Comparison of ENCODE assay signal across 22 cellular contexts in the genomic region with DNA sequence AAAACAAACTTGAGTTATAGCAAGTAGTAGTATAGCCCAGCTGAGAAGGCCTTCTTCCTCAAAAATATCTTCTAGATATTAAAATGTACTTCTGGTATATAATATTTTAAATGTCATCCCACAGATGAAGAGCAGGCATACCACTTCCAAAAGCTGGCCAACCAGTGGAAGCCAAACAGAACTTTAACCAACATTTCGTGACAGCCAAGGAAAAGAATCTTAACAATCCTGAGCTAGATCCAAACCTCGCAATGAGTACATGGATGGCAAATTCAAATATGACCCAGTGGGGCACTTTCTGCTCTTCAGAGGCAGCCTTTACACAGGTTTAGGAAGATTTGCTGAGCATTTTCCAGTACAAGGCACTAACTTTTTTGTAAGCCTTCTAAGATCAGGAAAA.
"Had no signal": no experiment of that assay in that cellular context is flagged by ENCODE, and none has a peak within 500 bp of the region (broad histone marks: within the 10 kb centered on the region; RNA-seq: fewer than 3 reads in every experiment).

No MANE protein-coding gene starts in this region.

- ATAC-seq: heart right ventricle; left lobe of liver; natural killer cell; right cardiac atrium; stimulated activated effector memory CD8-positive, alpha-beta T cell treated with anti-CD3 and anti-CD28 coated beads, Interleukin-12 subunit alpha, Interleukin-12 subunit beta, amount 100 ng/mL, for 72 hours; stimulated activated naive CD8-positive, alpha-beta T cell treated with anti-CD3 and anti-CD28 coated beads, Interleukin-15, Interleukin-2, amounts not matched to agents 100 U/mL and 50 U/mL, for 24 hours had no signal

- H3K27me3 ChIP-seq: colonic mucosa, heart right ventricle, ovary, tibial artery, upper lobe of left lung, uterus had no signal

- H3K4me1 ChIP-seq: colonic mucosa, heart right ventricle, tibial artery, upper lobe of left lung, uterus had no signal

- H3K4me3 ChIP-seq: colonic mucosa, heart right ventricle, ovary, tibial artery, upper lobe of left lung, uterus had no signal

- FAIRE-seq: endothelial cell of umbilical vein, frontal cortex, islet of Langerhans had no signal

- H3K36me3 ChIP-seq: colonic mucosa, heart right ventricle, ovary, tibial artery, upper lobe of left lung, uterus had no signal

- H3K9me3 ChIP-seq: colonic mucosa, heart right ventricle, ovary, tibial artery, upper lobe of left lung, uterus had no signal

- H3K27ac ChIP-seq: colonic mucosa, heart right ventricle, ovary, tibial artery, upper lobe of left lung had no signal

- DNase-seq: colonic mucosa; effector CD4-positive, alpha-beta T cell; endodermal cell; erythroblast; heart right ventricle; hypothalamus; kidney glomerular epithelial cell; mammary epithelial cell; natural killer cell; ovary; right cardiac atrium; stimulated activated CD4-positive, alpha-beta T cell treated with anti-CD3 and anti-CD28 coated beads, Interleukin-4, amount 100 ng/mL, for 1 hour; stimulated activated CD8-positive, alpha-beta memory T cell treated with anti-CD3 and anti-CD28 coated beads, Interleukin-4, amount 100 ng/mL, for 48 hours; stimulated activated naive CD8-positive, alpha-beta T cell treated with anti-CD3 and anti-CD28 coated beads, Interleukin-15, Interleukin-2, amounts not matched to agents 100 U/mL and 50 U/mL, for 24 hours; tibial artery; upper lobe of left lung; uterus had no signal
